In genomic region chr10:104895541-104895940, GRCh38 we compare ENCODE assay signal across 36 cellular contexts.
"Had no signal": no experiment of that assay in that cellular context is flagged by ENCODE, and none has a peak within 500 bp of the region (broad histone marks: within the 10 kb centered on the region; RNA-seq: fewer than 3 reads in every experiment).

No MANE protein-coding gene starts in this region.

- H3K4me1 Mint-ChIP-seq: activated naive CD8-positive, alpha-beta T cell treated with anti-CD3 and anti-CD28 coated beads for 36 hours; activated T-helper 17 cell treated with anti-CD3 and anti-CD28 coated beads, Interleukin-2, amount 50 U/mL, for 72 hours had no signal

- H3K4me1 ChIP-seq: SJSA1 had no signal

- ATAC-seq: activated CD8-positive, alpha-beta T cell treated with anti-CD3 and anti-CD28 coated beads for 36 hours; activated T-cell treated with anti-CD3 and anti-CD28 coated beads, Interleukin-2, amount 50 U/mL, for 72 hours; activated T-helper 17 cell treated with anti-CD3 and anti-CD28 coated beads, Interleukin-2, amount 50 U/mL, for 72 hours; Panc1 had no signal

- H3K27me3 Mint-ChIP-seq: activated CD8-positive, alpha-beta T cell treated with anti-CD3 and anti-CD28 coated beads for 36 hours had no signal

- H3K27me3 ChIP-seq: brain microvascular endothelial cell, MG63, SJSA1 had no signal

- DNase-seq: activated CD4-positive, alpha-beta T cell treated with anti-CD3 and anti-CD28 coated beads for 1 hour; activated CD4-positive, alpha-beta T cell treated with anti-CD3 and anti-CD28 coated beads for 48 hours; activated CD4-positive, CD25-positive, alpha-beta regulatory T cell; activated CD8-positive, alpha-beta T cell treated with anti-CD3 and anti-CD28 coated beads for 36 hours; activated effector memory CD4-positive, alpha-beta T cell treated with anti-CD3 and anti-CD28 coated beads, Interleukin-2, amount 50 U/mL, for 16 hours; activated naive CD4-positive, alpha-beta T cell; activated naive CD4-positive, alpha-beta T cell treated with anti-CD3 and anti-CD28 coated beads, Interleukin-2, amount 50 U/mL, for 16 hours; activated naive CD8-positive, alpha-beta T cell treated with anti-CD3 and anti-CD28 coated beads for 36 hours; activated T-cell treated with anti-CD3 and anti-CD28 coated beads, Interleukin-2, amount 50 U/mL, for 1 hour; activated T-cell treated with anti-CD3 and anti-CD28 coated beads, Interleukin-2, amount 50 U/mL, for 72 hours; amniotic stem cell; aorta; brain microvascular endothelial cell; central memory CD4-positive, alpha-beta T cell; Kasumi-1; KG1; MG63; NCI-H1048; NCI-H1105 treated with DMSO at 0.1 percent for 48 hours; NCI-H1436; NCI-H1694; NCI-H1930; NCI-H2081 treated with DMSO at 0.1 percent for 48 hours; NCI-H345; NCI-H510A treated with DMSO at 0.1 percent for 48 hours; NCI-H526 treated with DMSO at 0.1 percent for 48 hours; NCI-H774; SHP77 treated with DMSO at 0.1 percent for 48 hours; SW 1271; T-helper 1 cell; T-helper 2 cell; T-helper 9 cell; WERI-Rb-1 had no signal

- H3K4me3 Mint-ChIP-seq: activated CD8-positive, alpha-beta T cell treated with anti-CD3 and anti-CD28 coated beads for 36 hours; activated naive CD8-positive, alpha-beta T cell treated with anti-CD3 and anti-CD28 coated beads for 36 hours; activated T-cell treated with anti-CD3 and anti-CD28 coated beads, Interleukin-2, amount 50 U/mL, for 72 hours; activated T-helper 17 cell treated with anti-CD3 and anti-CD28 coated beads, Interleukin-2, amount 50 U/mL, for 72 hours had no signal

- H3K36me3 Mint-ChIP-seq: activated naive CD8-positive, alpha-beta T cell treated with anti-CD3 and anti-CD28 coated beads for 36 hours had no signal

- H3K27ac ChIP-seq: brain microvascular endothelial cell, SJSA1, WERI-Rb-1 had no signal

- H3K9me3 ChIP-seq: MG63 had no signal

- H3K27ac Mint-ChIP-seq: activated CD8-positive, alpha-beta T cell treated with anti-CD3 and anti-CD28 coated beads for 36 hours; activated naive CD8-positive, alpha-beta T cell treated with anti-CD3 and anti-CD28 coated beads for 36 hours; activated T-cell treated with anti-CD3 and anti-CD28 coated beads, Interleukin-2, amount 50 U/mL, for 72 hours; activated T-helper 17 cell treated with anti-CD3 and anti-CD28 coated beads, Interleukin-2, amount 50 U/mL, for 72 hours had no signal

- H3K36me3 ChIP-seq: brain microvascular endothelial cell, MG63, SJSA1, WERI-Rb-1 had no signal

- H3K4me3 ChIP-seq: MG63, SJSA1 had no signal
